Comparison of ENCODE assay signal across 12 cellular contexts in the genomic region with DNA sequence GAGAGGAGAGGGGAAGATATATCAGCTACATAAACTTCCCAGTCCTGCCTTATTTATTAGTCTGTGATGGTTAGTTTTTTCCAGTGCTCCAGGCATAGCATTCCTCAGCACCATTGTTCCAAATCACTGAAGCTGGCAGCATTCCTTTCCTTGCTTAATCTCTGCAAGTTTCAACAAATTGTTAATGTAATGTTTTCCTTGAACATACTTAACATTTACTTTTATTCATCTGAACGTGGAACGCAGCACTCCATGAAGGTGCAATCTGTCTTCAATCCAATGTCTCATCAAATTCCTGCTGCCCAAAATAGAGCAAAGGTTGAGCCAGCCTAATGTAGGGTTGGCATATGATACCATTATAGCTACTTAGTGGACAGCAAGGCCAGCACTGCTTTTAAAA.
"Had no signal": no experiment of that assay in that cellular context is flagged by ENCODE, and none has a peak within 500 bp of the region (broad histone marks: within the 10 kb centered on the region; RNA-seq: fewer than 3 reads in every experiment).

No MANE protein-coding gene starts in this region.

- H3K27me3 ChIP-seq: gastrocnemius medialis, stomach, uterus had no signal

- H3K27ac ChIP-seq: cardiac muscle cell, gastrocnemius medialis, stomach, thoracic aorta, uterus had no signal

- H3K9me3 ChIP-seq: gastrocnemius medialis, stomach, thoracic aorta, uterus had no signal

- H3K9me3 Mint-ChIP-seq: activated B cell treated with CpG ODN at 0.5 μM for 24 hours had no signal

- H3K4me3 Mint-ChIP-seq: activated B cell treated with CpG ODN at 0.5 μM for 24 hours; activated CD4-positive, alpha-beta T cell treated with anti-CD3 and anti-CD28 coated beads, Interleukin-2, amount 10 ng/mL, durations not matched to agents 7 days and 5 days; activated naive CD8-positive, alpha-beta T cell; natural killer cell treated with Interleukin-12 subunit alpha and Interleukin-12 subunit beta and Interleukin-15 and Interleukin-18, amount 100 ng/mL, for 72 hours; T-helper 17 cell had no signal

- H3K36me3 ChIP-seq: cardiac muscle cell, gastrocnemius medialis, stomach, thoracic aorta, uterus had no signal

- H3K27me3 Mint-ChIP-seq: activated B cell treated with CpG ODN at 0.5 μM for 24 hours; activated CD4-positive, alpha-beta T cell treated with anti-CD3 and anti-CD28 coated beads, Interleukin-2, amount 10 ng/mL, durations not matched to agents 7 days and 5 days; activated naive CD8-positive, alpha-beta T cell; T-helper 17 cell had no signal

- H3K27ac Mint-ChIP-seq: activated B cell treated with CpG ODN at 0.5 μM for 24 hours; activated CD4-positive, alpha-beta T cell treated with anti-CD3 and anti-CD28 coated beads, Interleukin-2, amount 10 ng/mL, durations not matched to agents 7 days and 5 days; activated naive CD8-positive, alpha-beta T cell; natural killer cell treated with Interleukin-12 subunit alpha and Interleukin-12 subunit beta and Interleukin-15 and Interleukin-18, amount 100 ng/mL, for 72 hours; T-helper 17 cell had no signal

- H3K4me3 ChIP-seq: cardiac muscle cell, gastrocnemius medialis, stomach, thoracic aorta, uterus had no signal

- H3K36me3 Mint-ChIP-seq: activated naive CD8-positive, alpha-beta T cell; natural killer cell treated with Interleukin-12 subunit alpha and Interleukin-12 subunit beta and Interleukin-15 and Interleukin-18, amount 100 ng/mL, for 72 hours had no signal

- H3K4me1 ChIP-seq: gastrocnemius medialis, stomach, uterus had no signal

- DNase-seq: activated B cell treated with CpG ODN at 0.5 μM for 24 hours; activated CD4-positive, alpha-beta T cell treated with anti-CD3 and anti-CD28 coated beads, Interleukin-2, amount 10 ng/mL, durations not matched to agents 7 days and 5 days; activated CD8-positive, alpha-beta memory T cell treated with anti-CD3 and anti-CD28 coated beads for 24 hours; gastrocnemius medialis; stimulated activated CD4-positive, alpha-beta T cell treated with anti-CD3 and anti-CD28 coated beads, Interleukin-4, amount 100 ng/mL, for 1 hour; stomach; T-helper 17 cell; uterus had no signal

- ATAC-seq: gastrocnemius medialis; natural killer cell treated with Interleukin-12 subunit alpha and Interleukin-12 subunit beta and Interleukin-15 and Interleukin-18, amount 100 ng/mL, for 72 hours; T-helper 17 cell had no signal

- H3K4me1 Mint-ChIP-seq: activated B cell treated with CpG ODN at 0.5 μM for 24 hours; activated CD4-positive, alpha-beta T cell treated with anti-CD3 and anti-CD28 coated beads, Interleukin-2, amount 10 ng/mL, durations not matched to agents 7 days and 5 days; T-helper 17 cell had no signal
